In the genomic region with DNA sequence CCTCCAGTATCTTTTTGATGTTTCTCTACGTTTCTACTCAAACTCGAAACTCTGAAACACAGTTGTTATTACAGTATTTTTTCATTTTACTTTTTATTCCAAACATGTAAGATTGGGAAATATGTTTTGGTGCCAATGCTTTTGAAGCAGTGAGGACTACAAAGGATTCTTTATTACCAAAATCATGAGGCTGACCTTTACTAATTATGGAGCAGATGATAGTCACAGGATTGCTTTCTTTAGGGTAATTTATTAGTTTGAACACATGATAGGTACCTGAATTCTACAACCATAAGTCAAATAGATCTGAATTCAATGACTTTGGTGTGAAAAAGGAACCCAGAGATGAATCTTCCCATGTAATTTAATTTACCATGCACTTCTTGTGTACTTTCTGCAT, we compare ENCODE assay signal across 7 cellular contexts.
"Had no signal": no experiment of that assay in that cellular context is flagged by ENCODE, and none has a peak within 500 bp of the region (broad histone marks: within the 10 kb centered on the region; RNA-seq: fewer than 3 reads in every experiment).

No MANE protein-coding gene starts in this region.

- H3K4me3 ChIP-seq: K562 had no signal

- DNase-seq: IMR-90, KBM-7, KG1 had no signal

- H3K27ac ChIP-seq: HL-60, KMS-11 had no signal

- ATAC-seq: HepG2, K562 had no signal
